In genomic region chr2:33791625-33792024, GRCh38 we compare ENCODE assay signal across 17 cellular contexts.
A peak's percentile ranks its signal among the peaks of the same experiment; 100 is the strongest.
DNase-seq lines count a peak whose midpoint lies in the region; ATAC-seq, FAIRE-seq and TF ChIP-seq lines count a peak whose summit lies in the region.
"Had no signal": no experiment of that assay in that cellular context is flagged by ENCODE, and none has a peak within 500 bp of the region (broad histone marks: within the 10 kb centered on the region; RNA-seq: fewer than 3 reads in every experiment).

No MANE protein-coding gene starts in this region.

- TF ChIP-seq POLR2A in breast epithelium (IDR thresholded peaks at IDR 0.05): no peak

- no peak overlapping the region for H2AFZ ChIP-seq in astrocyte (ENCODE audit: low read depth, low read length)

- no peak overlapping the region for H3K27ac ChIP-seq in breast epithelium
- no peak overlapping the region for H3K27ac ChIP-seq in astrocyte (ENCODE audit: low read depth, low read length)
- H3K27ac ChIP-seq: 22Rv1, right atrium auricular region had no signal

- H3K9me3 Mint-ChIP-seq in MCF 10A (ENCODE audit: unreplicated experiment) (no peaks in the 10 kb centered on the region), astrocyte (ENCODE audit: unreplicated experiment) (peaks cover 3% of the 10 kb centered on the region), glutamatergic neuron (ENCODE audit: unreplicated experiment) (no peaks in the 10 kb centered on the region)
- H3K9me3 Mint-ChIP-seq: natural killer cell treated with Interleukin-12 subunit alpha and Interleukin-12 subunit beta and Interleukin-15 and Interleukin-18, amount 100 ng/mL, for 72 hours had no signal

- H3K79me2 ChIP-seq in astrocyte (ENCODE audit: insufficient read depth, low read length): no peaks in the 10 kb centered on the region

- H3K4me3 ChIP-seq in breast epithelium (no peak overlapping the region), astrocyte (ENCODE audit: insufficient read depth, low read depth, low read length) (no peak overlapping the region)
- H3K4me3 ChIP-seq: right atrium auricular region had no signal

- H3K27me3 Mint-ChIP-seq in MCF 10A (ENCODE audit: insufficient read depth, unreplicated experiment) (no peaks in the 10 kb centered on the region), astrocyte (ENCODE audit: low read depth, unreplicated experiment) (no peaks in the 10 kb centered on the region), glutamatergic neuron (ENCODE audit: unreplicated experiment) (no peaks in the 10 kb centered on the region)

- no peak for ATAC-seq in HG02642 (IDR thresholded peaks at IDR 0.05; ENCODE audit: poor library complexity, unreplicated experiment)
- no peak for ATAC-seq in HG02840 (IDR thresholded peaks at IDR 0.05; ENCODE audit: low FRiP score, unreplicated experiment)
- ATAC-seq in HG03439 (IDR thresholded peaks at IDR 0.05; ENCODE audit: unreplicated experiment): no peak
- ATAC-seq: natural killer cell treated with Interleukin-12 subunit alpha and Interleukin-12 subunit beta and Interleukin-15 and Interleukin-18, amount 100 ng/mL, for 72 hours; SK-N-SH treated with all-trans-retinoic acid at 6 μM for 48 hours had no signal

- H3K4me1 Mint-ChIP-seq in MCF 10A (ENCODE audit: insufficient read depth, unreplicated experiment): no peaks in the 10 kb centered on the region
- H3K4me1 Mint-ChIP-seq in astrocyte (ENCODE audit: low read depth, unreplicated experiment): peaks cover 7% of the 10 kb centered on the region
- no peaks in the 10 kb centered on the region for H3K4me1 Mint-ChIP-seq in glutamatergic neuron (ENCODE audit: low read depth, unreplicated experiment)

- CTCF ChIA-PET in MCF 10A (lab: Yijun Ruan, JAX): no interaction called here

- DNase-seq in MCF 10A (ENCODE audit: unreplicated experiment) (peak; percentile 91), breast epithelium (ENCODE audit: low spot score in 2 of 2) (no peak), astrocyte (ENCODE audit: low read depth) (peak; percentile 93), iris pigment epithelial cell (ENCODE audit: low read depth) (peak; percentile 60), glutamatergic neuron (no peak)
- DNase-seq: activated effector memory CD4-positive, alpha-beta T cell treated with anti-CD3 and anti-CD28 coated beads, Interleukin-2, amount 50 U/mL, for 16 hours; NCI-H1048; NCI-H2227 treated with DMSO at 0.1 percent for 48 hours; stimulated activated CD4-positive, alpha-beta T cell treated with anti-CD3 and anti-CD28 coated beads, Interleukin-2, amount 100 ng/mL, for 48 hours had no signal

- TF ChIP-seq CTCF in MCF 10A (IDR thresholded peaks at IDR 0.05; ENCODE audit: unreplicated experiment) (no peak), breast epithelium (IDR thresholded peaks at IDR 0.05) (no peak), astrocyte (IDR thresholded peaks at IDR 0.05; ENCODE audit: insufficient read depth, low read depth, low read length) (no peak), glutamatergic neuron (IDR thresholded peaks at IDR 0.05; ENCODE audit: partially characterized antibody, unreplicated experiment) (no peak)

- H3K36me3 ChIP-seq in breast epithelium: no peaks in the 10 kb centered on the region
- no peaks in the 10 kb centered on the region for H3K36me3 ChIP-seq in astrocyte (ENCODE audit: insufficient read depth, low read length)
- H3K36me3 ChIP-seq: right atrium auricular region had no signal

- no peak for FAIRE-seq in astrocyte (lab: Jason Lieb, UNC)
- FAIRE-seq: endometrium had no signal

- H3K9me3 ChIP-seq in breast epithelium: no peaks in the 10 kb centered on the region
- no peaks in the 10 kb centered on the region for H3K9me3 ChIP-seq in astrocyte (ENCODE audit: insufficient read depth, low read depth, low read length)
- H3K9me3 ChIP-seq: right atrium auricular region had no signal

- H3K9ac ChIP-seq in astrocyte (ENCODE audit: low read length): no peak overlapping the region

- no peaks in the 10 kb centered on the region for H3K4me1 ChIP-seq in breast epithelium
- H3K4me1 ChIP-seq in astrocyte (ENCODE audit: insufficient read depth, low read length): peaks cover 4% of the 10 kb centered on the region
- H3K4me1 ChIP-seq: right atrium auricular region had no signal

- POLR2A ChIA-PET in MCF 10A (lab: Yijun Ruan, JAX): no interaction called here

- H3K36me3 Mint-ChIP-seq in MCF 10A (ENCODE audit: insufficient read depth, unreplicated experiment): no peaks in the 10 kb centered on the region
- H3K36me3 Mint-ChIP-seq in astrocyte (ENCODE audit: low read depth, unreplicated experiment): no peaks in the 10 kb centered on the region
- H3K36me3 Mint-ChIP-seq in glutamatergic neuron (ENCODE audit: unreplicated experiment): no peaks in the 10 kb centered on the region
- H3K36me3 Mint-ChIP-seq: natural killer cell treated with Interleukin-12 subunit alpha and Interleukin-12 subunit beta and Interleukin-15 and Interleukin-18, amount 100 ng/mL, for 72 hours had no signal

- H3K4me3 Mint-ChIP-seq in MCF 10A (ENCODE audit: unreplicated experiment): no peak overlapping the region
- no peak overlapping the region for H3K4me3 Mint-ChIP-seq in astrocyte (ENCODE audit: unreplicated experiment)
- H3K4me3 Mint-ChIP-seq in glutamatergic neuron (ENCODE audit: unreplicated experiment): no peak overlapping the region
- H3K4me3 Mint-ChIP-seq: natural killer cell treated with Interleukin-12 subunit alpha and Interleukin-12 subunit beta and Interleukin-15 and Interleukin-18, amount 100 ng/mL, for 72 hours had no signal

- no peak overlapping the region for H3K4me2 ChIP-seq in astrocyte (ENCODE audit: low read length)

- intact Hi-C loops in MCF 10A (cut with micrococcal nuclease): no loop called here
- intact Hi-C loops in breast epithelium (cut with DNase I; ENCODE audit: low total_unique reads): no loop called here

- BruUV-seq in MCF 10A (replicated peaks; lab: Mats Ljungman, UMichigan): no TSS peak

- no peaks in the 10 kb centered on the region for H4K20me1 ChIP-seq in astrocyte (ENCODE audit: insufficient read depth, low read length)

- H3K27ac Mint-ChIP-seq in MCF 10A (ENCODE audit: low read depth, unreplicated experiment) (no peak overlapping the region), astrocyte (ENCODE audit: unreplicated experiment) (no peak overlapping the region), glutamatergic neuron (ENCODE audit: unreplicated experiment) (no peak overlapping the region)
- H3K27ac Mint-ChIP-seq: natural killer cell treated with Interleukin-12 subunit alpha and Interleukin-12 subunit beta and Interleukin-15 and Interleukin-18, amount 100 ng/mL, for 72 hours had no signal

- H3K27me3 ChIP-seq in breast epithelium (no peaks in the 10 kb centered on the region), astrocyte (ENCODE audit: insufficient read depth, low read length) (no peaks in the 10 kb centered on the region)
- H3K27me3 ChIP-seq: right atrium auricular region had no signal

Comparison
In these comparisons a context has a peak if more than half of its experiments do, and no peak if none do; other contexts are left out.
1. DNase-seq: peak in MCF 10A (single experiment), astrocyte (single experiment) and iris pigment epithelial cell (single experiment); none in breast epithelium (0 of 2) and glutamatergic neuron (single experiment).